ENCODE assay signal across 9 cellular contexts in the genomic region with DNA sequence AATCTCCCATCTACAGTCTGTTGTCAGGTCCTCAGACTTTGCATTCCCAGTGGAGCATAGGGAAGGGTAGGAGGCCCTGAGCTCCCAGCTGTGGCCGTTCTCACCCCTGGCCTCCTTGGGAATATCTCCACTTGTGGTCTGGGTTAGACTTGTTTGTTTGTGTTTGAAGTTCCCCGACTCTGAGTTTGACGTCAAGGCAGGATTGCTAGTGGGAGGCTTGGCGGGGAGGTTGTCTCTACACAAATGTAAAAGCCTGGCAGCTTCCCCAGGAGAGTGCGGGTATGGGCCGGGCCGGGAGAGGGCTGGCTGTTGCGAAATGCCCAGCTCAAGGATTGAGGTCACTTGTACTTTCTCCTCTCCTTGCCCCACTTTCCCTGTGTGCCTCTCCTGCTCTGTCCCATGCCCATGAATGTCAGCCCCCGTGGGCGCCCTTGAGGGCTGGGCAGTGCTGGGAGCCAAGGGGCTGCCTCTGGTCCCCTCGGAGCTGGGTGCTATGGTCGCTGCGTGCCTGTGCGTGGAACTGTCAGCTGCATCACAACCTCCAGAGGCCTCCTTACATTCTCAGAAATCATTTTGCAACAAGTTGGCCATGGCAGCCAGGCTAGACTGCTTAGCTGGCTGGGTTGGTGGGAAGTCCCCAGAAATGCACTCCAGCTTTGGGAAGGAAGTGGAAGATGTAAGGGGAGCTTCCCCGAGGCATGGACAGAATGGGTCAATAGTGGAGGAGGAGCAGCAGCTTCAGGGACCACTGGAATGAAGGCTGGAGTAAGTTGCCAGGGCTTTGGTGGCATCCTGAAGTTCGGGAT.
DNase-seq lines count a peak whose midpoint lies in the region; TF ChIP-seq lines count a peak whose summit lies in the region.
"Had no signal": no experiment of that assay in that cellular context is flagged by ENCODE, and none has a peak within 500 bp of the region (broad histone marks: within the 10 kb centered on the region; RNA-seq: fewer than 3 reads in every experiment).

No MANE protein-coding gene starts in this region.

- CTCF ChIA-PET in AG04449 (lab: Yijun Ruan, JAX), result interaction anchor here (0.6 to 1.6 kb wide), 8 partner anchors 11 to 303 kb away, joined by 3 to 4 read pairs (median 3); no protein-coding TSS in a partner anchor

- WGBS in endodermal cell (ENCODE audit: insufficient coverage in 1 of 2, insufficient read length in 1 of 2), 2 experiments, result 85 to 92% methylated on average over 7 to 16 of the region's 16 CpGs

- H3K27ac ChIP-seq in endodermal cell (ENCODE audit: low read depth, low read length) (no peak overlapping the region), muscle layer of duodenum (ENCODE audit: low read length) (peak overlapping the region; percentile 37)

- no peak overlapping the region for H3K9ac ChIP-seq in endodermal cell (ENCODE audit: extremely low read depth, low read length, poor library complexity, severe bottlenecking)

- H3K27me3 ChIP-seq in endodermal cell (ENCODE audit: control insufficient read depth, insufficient read depth, low read length, poor library complexity, severe bottlenecking) (no peaks in the 10 kb centered on the region), muscle layer of duodenum (ENCODE audit: low read depth, low read length) (no peaks in the 10 kb centered on the region)

- POLR2A ChIA-PET in AG04449 (lab: Yijun Ruan, JAX), result no interaction called here

- H3K27me3 Mint-ChIP-seq in endodermal cell (ENCODE audit: insufficient read depth), result no peaks in the 10 kb centered on the region

- DNase-seq in AG04449 (ENCODE audit: low read depth, low spot score) (peak; percentile 99), NCI-H460 (ENCODE audit: extremely low read depth, low read depth) (peak; percentile 81), endodermal cell (peak; percentile 92), NCI-H1436 treated with DMSO at 0.1 percent for 48 hours (lab: John Stamatoyannopoulos, UW) (no peak)
- DNase-seq in activated effector memory CD4-positive, alpha-beta T cell treated with Interleukin-2 at 50 U/mL for 16 hours, result no peak
- no peak for DNase-seq in effector CD4-positive, alpha-beta T cell
- DNase-seq in activated CD4-positive, CD25-positive, alpha-beta regulatory T cell (lab: John Stamatoyannopoulos, UW), result no peak
- DNase-seq: NCI-H2081 treated with DMSO at 0.1 percent for 48 hours had no signal

- no peaks in the 10 kb centered on the region for H3K36me3 ChIP-seq in endodermal cell (ENCODE audit: control insufficient read depth, insufficient read depth, low read length)
- H3K36me3 ChIP-seq in muscle layer of duodenum (ENCODE audit: control insufficient read depth in 1 of 2, insufficient read depth in 2 of 2, low read length in 2 of 2), result no peaks in the 10 kb centered on the region

- H3K9me3 Mint-ChIP-seq in endodermal cell, result no peaks in the 10 kb centered on the region

- H3K4me3 Mint-ChIP-seq in endodermal cell, result no peak overlapping the region

- no peak overlapping the region for H3K27ac Mint-ChIP-seq in endodermal cell

- H3K9me3 ChIP-seq in endodermal cell (ENCODE audit: control insufficient read depth, low read length) (no peaks in the 10 kb centered on the region), muscle layer of duodenum (ENCODE audit: control insufficient read depth in 1 of 2, low read length in 2 of 2) (no peaks in the 10 kb centered on the region)

- no peaks in the 10 kb centered on the region for H3K36me3 Mint-ChIP-seq in endodermal cell (ENCODE audit: low read depth)

- TF ChIP-seq CTCF in AG04449 (IDR thresholded peaks at IDR 0.05; ENCODE audit: insufficient read depth, low read length, missing control alignments) (no peak), endodermal cell (conservative IDR thresholded peaks at IDR 0.05) (no peak)

- H3K4me3 ChIP-seq in AG04449 (ENCODE audit: low read depth, low read length) (no peak overlapping the region), endodermal cell (ENCODE audit: low read length) (no peak overlapping the region), muscle layer of duodenum (ENCODE audit: low read depth in 1 of 2, low read length in 2 of 2) (no peak overlapping the region)

- peaks cover 29% of the 10 kb centered on the region for H3K4me1 Mint-ChIP-seq in endodermal cell

- H3K4me1 ChIP-seq in endodermal cell (ENCODE audit: control insufficient read depth, insufficient read depth, low read length), result peaks cover 6% of the 10 kb centered on the region
- peaks cover 14 to 17% of the 10 kb centered on the region in 2 donors for H3K4me1 ChIP-seq in muscle layer of duodenum (ENCODE audit: control insufficient read depth in 1 of 2, insufficient read depth in 2 of 2, low read length in 2 of 2)

Comparison
In these comparisons a context has a peak if more than half of its experiments do, and no peak if none do; other contexts are left out.
1. DNase-seq: peak in AG04449 (single experiment), NCI-H460 (single experiment) and endodermal cell (single experiment); none in activated effector memory CD4-positive, alpha-beta T cell treated with Interleukin-2 at 50 U/mL for 16 hours (single experiment), NCI-H1436 treated with DMSO at 0.1 percent for 48 hours (single experiment), effector CD4-positive, alpha-beta T cell (single experiment) and activated CD4-positive, CD25-positive, alpha-beta regulatory T cell (0 of 4).